ENCODE assay signal across 11 cellular contexts in the genomic region with DNA sequence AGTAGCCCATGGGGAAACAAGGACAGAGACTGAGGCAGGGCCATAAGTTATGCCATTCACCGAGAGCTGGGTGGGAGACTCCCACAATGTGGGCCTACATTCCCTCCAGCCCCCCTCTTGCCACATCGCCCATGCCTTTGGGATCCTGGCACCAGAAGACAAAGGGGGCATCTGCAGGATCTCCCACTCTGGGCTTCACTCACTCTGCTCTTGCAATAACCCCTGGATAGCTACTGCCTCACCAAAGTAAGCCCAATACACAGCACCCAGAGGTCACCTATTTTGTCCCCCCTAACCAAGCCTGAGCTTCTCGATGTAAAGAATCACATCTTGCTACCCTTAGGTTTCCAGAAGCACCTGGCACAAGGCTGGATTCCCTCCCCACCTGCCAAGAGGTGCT. TPM values are rescaled to one million over a fixed set of nuclear protein-coding genes. Genes with fewer than 3 reads are reported as not detected.
DNase-seq lines count a peak whose midpoint lies in the region; ATAC-seq and TF ChIP-seq lines count a peak whose summit lies in the region.
"Had no signal": no experiment of that assay in that cellular context is flagged by ENCODE, and none has a peak within 500 bp of the region (broad histone marks: within the 10 kb centered on the region; RNA-seq: fewer than 3 reads in every experiment).

No MANE protein-coding gene starts in this region.

- in situ Hi-C loops in IMR-90 (cut with MboI; ENCODE audit: low sequenced_read_pairs) = no loop called here

- peaks cover 19% of the 10 kb centered on the region for H3K36me3 Mint-ChIP-seq in effector memory CD8-positive, alpha-beta T cell (ENCODE audit: insufficient read depth)
- H3K36me3 Mint-ChIP-seq in nephron progenitor cell (ENCODE audit: low read depth) = peaks cover 26% of the 10 kb centered on the region
- no peaks in the 10 kb centered on the region for H3K36me3 Mint-ChIP-seq in MCF 10A (ENCODE audit: insufficient read depth, unreplicated experiment)
- H3K36me3 Mint-ChIP-seq: stimulated activated naive B cell treated with anti-CD40 and anti-IgM and Interleukin-4, amounts not matched to agents 10 μg/mL and 1 μg/mL and 100 μg/mL, for 72 hours had no signal

- H3K9me3 Mint-ChIP-seq in effector memory CD8-positive, alpha-beta T cell = no peaks in the 10 kb centered on the region
- H3K9me3 Mint-ChIP-seq in nephron progenitor cell (peaks cover 66% of the 10 kb centered on the region), MCF 10A (ENCODE audit: unreplicated experiment) (no peaks in the 10 kb centered on the region)
- H3K9me3 Mint-ChIP-seq: activated CD4-positive, alpha-beta T cell treated with anti-CD3 and anti-CD28 coated beads, Interleukin-2, amount 10 ng/mL, durations not matched to agents 24 days and 14 days; stimulated activated naive B cell treated with anti-CD40 and anti-IgM and Interleukin-4, amounts not matched to agents 10 μg/mL and 1 μg/mL and 100 μg/mL, for 72 hours had no signal

- H3K23ac ChIP-seq in IMR-90 (ENCODE audit: low read depth, low read length) = no peak overlapping the region

- H3K79me1 ChIP-seq in IMR-90 (ENCODE audit: low read depth in 1 of 2, low read length in 2 of 2) = no peaks in the 10 kb centered on the region

- no peak overlapping the region for H3K56ac ChIP-seq in IMR-90 (ENCODE audit: extremely low read depth, insufficient read depth, low read length)

- peak overlapping the region; percentile 86 to 91 for H3K27ac Mint-ChIP-seq in effector memory CD8-positive, alpha-beta T cell
- no peak overlapping the region for H3K27ac Mint-ChIP-seq in nephron progenitor cell
- no peak overlapping the region for H3K27ac Mint-ChIP-seq in MCF 10A (ENCODE audit: low read depth, unreplicated experiment)
- H3K27ac Mint-ChIP-seq: activated CD4-positive, alpha-beta T cell treated with anti-CD3 and anti-CD28 coated beads, Interleukin-2, amount 10 ng/mL, durations not matched to agents 24 days and 14 days; stimulated activated naive B cell treated with anti-CD40 and anti-IgM and Interleukin-4, amounts not matched to agents 10 μg/mL and 1 μg/mL and 100 μg/mL, for 72 hours had no signal

- peak overlapping the region; percentile 80 for H2AFZ ChIP-seq in IMR-90 (replicated peaks; ENCODE audit: low read length, poor library complexity)

- BruUV-seq in IMR-90 (replicated peaks; lab: Mats Ljungman, UMichigan) = no TSS peak
- no TSS peak for BruUV-seq in MCF 10A (replicated peaks; lab: Mats Ljungman, UMichigan)

- no peaks in the 10 kb centered on the region for H3K4me1 ChIP-seq in IMR-90 (ENCODE audit: control insufficient read depth, insufficient read depth, low read length)

- H2BK20ac ChIP-seq in IMR-90 (ENCODE audit: low read depth, low read length) = no peak overlapping the region

- H3K4me1 Mint-ChIP-seq in effector memory CD8-positive, alpha-beta T cell (ENCODE audit: low read depth in 2 of 2) = peaks cover 4 to 13% of the 10 kb centered on the region in 2 donors
- H3K4me1 Mint-ChIP-seq in nephron progenitor cell (peaks cover 29% of the 10 kb centered on the region), MCF 10A (ENCODE audit: insufficient read depth, unreplicated experiment) (no peaks in the 10 kb centered on the region)

- no peak for TF ChIP-seq POLR2A in IMR-90 (IDR thresholded peaks at IDR 0.05; ENCODE audit: low read depth, low read length)

- H2BK5ac ChIP-seq in IMR-90 (ENCODE audit: low read depth, low read length, poor library complexity, severe bottlenecking) = no peak overlapping the region

- no peak overlapping the region; a peak in 1 of 4 replicates for H4K8ac ChIP-seq in IMR-90 (ENCODE audit: low read depth in 2 of 2, low read length in 2 of 2)

- DNase-seq in AG04450 (ENCODE audit: low read depth, low spot score) (no peak), IMR-90 (no peak), nephron progenitor cell (no peak), NCI-H748 treated with DMSO at 0.1 percent for 48 hours (lab: John Stamatoyannopoulos, UW) (no peak), MCF 10A (ENCODE audit: unreplicated experiment) (no peak)
- no peak for DNase-seq in effector memory CD8-positive, alpha-beta T cell
- DNase-seq in stimulated activated CD8-positive, alpha-beta memory T cell treated with anti-CD3 and anti-CD28 coated beads, Interleukin-4, amount 100 ng/mL, for 48 hours = no peak

- CTCF ChIA-PET in AG04450 (lab: Charles Lee) (interaction anchor here (1.3 to 1.7 kb wide), 2 partner anchors 112 to 134 kb away, joined by 3 to 5 read pairs; no protein-coding TSS in a partner anchor), IMR-90 (lab: Yijun Ruan, JAX) (interaction anchor here (0.6 kb wide), 1 partner anchor 111 kb away, joined by 3 read pairs; no protein-coding TSS in a partner anchor), MCF 10A (lab: Yijun Ruan, JAX) (no interaction called here)

- H4K91ac ChIP-seq in IMR-90 (ENCODE audit: insufficient read depth, low read depth, low read length) = no peak overlapping the region

- H4K5ac ChIP-seq in IMR-90 (ENCODE audit: low read depth, low read length) = no peak overlapping the region

- H2BK15ac ChIP-seq in IMR-90 (ENCODE audit: low read depth, low read length) = no peak overlapping the region

- no peaks in the 10 kb centered on the region for H3K27me3 Mint-ChIP-seq in effector memory CD8-positive, alpha-beta T cell
- H3K27me3 Mint-ChIP-seq in nephron progenitor cell (ENCODE audit: low read depth, poor library complexity) (peaks cover 19% of the 10 kb centered on the region), MCF 10A (ENCODE audit: insufficient read depth, unreplicated experiment) (peaks cover 93% of the 10 kb centered on the region)

- H2AK5ac ChIP-seq in IMR-90 (ENCODE audit: low read depth, low read length) = no peak overlapping the region

- H2BK120ac ChIP-seq in IMR-90 (ENCODE audit: low read depth, low read length) = no peak overlapping the region

- TF ChIP-seq RAD21 in IMR-90 (IDR thresholded peaks at IDR 0.05; ENCODE audit: low read length) = no peak

- no peak overlapping the region for H3K14ac ChIP-seq in IMR-90 (replicated peaks; ENCODE audit: low read depth, low read length)

- peak overlapping the region; percentile 41 for H3K4me2 ChIP-seq in IMR-90 (ENCODE audit: low read depth, low read length)

- H3K9me1 ChIP-seq in IMR-90 (ENCODE audit: insufficient read depth, low read length) = no peaks in the 10 kb centered on the region

- H3K4me3 ChIP-seq in AG04450 (ENCODE audit: low read depth, low read length) = peak overlapping the region; percentile 45
- peak overlapping the region; percentile 27; the same call in 1 of the 2 replicates for H3K4me3 ChIP-seq in IMR-90 (ENCODE audit: insufficient read depth, low read depth, low read length)
- H3K4me3 ChIP-seq: GM12878 had no signal

- ATAC-seq in IMR-90 (ENCODE audit: low read depth) (no peak), HG03469 (IDR thresholded peaks at IDR 0.05; ENCODE audit: unreplicated experiment) (no peak)
- ATAC-seq in effector memory CD8-positive, alpha-beta T cell (replicated peaks) = no peak

- peak overlapping the region; percentile 74 to 83 for H3K4me3 Mint-ChIP-seq in effector memory CD8-positive, alpha-beta T cell
- H3K4me3 Mint-ChIP-seq in nephron progenitor cell (peak overlapping the region; percentile 84), MCF 10A (ENCODE audit: unreplicated experiment) (no peak overlapping the region)

- no CpG with 5 or more reads among the region's 3 CpGs for WGBS in IMR-90 (ENCODE audit: extremely low coverage in 2 of 2, insufficient read length in 1 of 2), 2 experiments

- intact Hi-C loops in IMR-90 (cut with micrococcal nuclease) (no loop called here), MCF 10A (cut with micrococcal nuclease) (no loop called here)

- no peaks in the 10 kb centered on the region for H3K36me3 ChIP-seq in IMR-90 (ENCODE audit: control insufficient read depth, insufficient read depth, low read length)

- H3K4ac ChIP-seq in IMR-90 (ENCODE audit: low read depth, low read length) = no peak overlapping the region

- no peak overlapping the region for H3K18ac ChIP-seq in IMR-90 (ENCODE audit: low read depth, low read length)

- dilution Hi-C loops in IMR-90 (cut with HindIII; ENCODE audit: low sequenced_read_pairs, unreplicated experiment) = no loop called here

- TF ChIP-seq CTCF in AG04450 (IDR thresholded peaks at IDR 0.05; ENCODE audit: low read depth, low read length) (no peak), IMR-90 (conservative IDR thresholded peaks at IDR 0.05; ENCODE audit: low read depth, low read length) (no peak), nephron progenitor cell (IDR thresholded peaks at IDR 0.05) (no peak), MCF 10A (IDR thresholded peaks at IDR 0.05; ENCODE audit: unreplicated experiment) (no peak)

- POLR2A ChIA-PET in AG04450 (lab: Yijun Ruan, JAX) (interaction anchor here (0.6 to 1.5 kb wide), 3 partner anchors 49 to 779 kb away, joined by 3 to 11 read pairs (median 7); partner anchors contain the start of gene PIN4), IMR-90 (lab: Charles Lee; ENCODE audit: unreplicated experiment) (no interaction called here), MCF 10A (lab: Yijun Ruan, JAX) (no interaction called here)

- H3K27ac ChIP-seq in AG04450 (ENCODE audit: low read depth, low read length) (no peak overlapping the region), IMR-90 (ENCODE audit: insufficient read depth, low read length) (no peak overlapping the region)

- no peak overlapping the region for H3K9ac ChIP-seq in IMR-90 (ENCODE audit: low read depth, low read length)

- H3K27me3 ChIP-seq in AG04450 (ENCODE audit: control insufficient read depth, insufficient read depth, low read length) = no peaks in the 10 kb centered on the region
- peaks cover 52% of the 10 kb centered on the region for H3K27me3 ChIP-seq in IMR-90 (ENCODE audit: control insufficient read depth, insufficient read depth, low read length)

- H2AK9ac ChIP-seq in IMR-90 (replicated peaks; ENCODE audit: low read depth, low read length, poor library complexity) = peak overlapping the region; percentile 26

- H3K9me3 ChIP-seq in AG04450 (ENCODE audit: control insufficient read depth, insufficient read depth, low read length) (no peaks in the 10 kb centered on the region), IMR-90 (ENCODE audit: control insufficient read depth, insufficient read depth, low read length) (peaks cover 4% of the 10 kb centered on the region; the same call in 1 of the 2 replicates)

- H4K20me1 ChIP-seq in IMR-90 (ENCODE audit: insufficient read depth, low read length) = no peaks in the 10 kb centered on the region

RNA-seq across cellular contexts. Expression of gene RTL5, which starts 0.7 kb away (rescaled TPM):
- polyA plus RNA-seq in AG04450 (2011; rRNA removed) (1.7 and 2.9 TPM in 2 replicates), IMR-90 (2012; rRNA removed) (1.9 and 2.5 TPM in 2 replicates)
- polyA minus RNA-seq in AG04450 (2011; rRNA and poly(A)+ RNA removed) = 5.0 and 5.1 TPM in 2 replicates
- total RNA-seq in IMR-90 (2012; rRNA removed) (0.56 and 0.90 TPM in 2 replicates), MCF 10A (2022) (not detected in 2 replicates)
- polyA plus RNA-seq in IMR-90 (2012; cell fraction: cytosol; rRNA removed) = 1.2 and 1.6 TPM in 2 replicates
- 4.5 and 6.5 TPM in 2 replicates for polyA plus RNA-seq in IMR-90 (2012; cell fraction: nucleus; rRNA removed; ENCODE audit: low replicate concordance)

RNA-seq across cellular contexts. Expression of gene PIN4, which starts 49.1 kb away (rescaled TPM):
- 13.1 and 16.9 TPM in 2 replicates for polyA plus RNA-seq in AG04450 (2011; rRNA removed)
- polyA minus RNA-seq in AG04450 (2011; rRNA and poly(A)+ RNA removed) = 3.0 and 3.2 TPM in 2 replicates
- 2.2 and 6.1 TPM in 2 replicates for total RNA-seq in IMR-90 (2012; rRNA removed)
- 18.2 and 20.9 TPM in 2 replicates for polyA plus RNA-seq in IMR-90 (2012; rRNA removed)
- polyA plus RNA-seq in IMR-90 (2012; cell fraction: cytosol; rRNA removed) = 1.7 and 2.7 TPM in 2 replicates
- polyA plus RNA-seq in IMR-90 (2012; cell fraction: nucleus; rRNA removed; ENCODE audit: low replicate concordance) = 0.45 and 4.8 TPM in 2 replicates
- total RNA-seq in MCF 10A (2022) = 7.0 and 7.6 TPM in 2 replicates

Comparison
In these comparisons a context has a peak if more than half of its experiments do, and no peak if none do; other contexts are left out.
1. H3K27ac Mint-ChIP-seq: peak in effector memory CD8-positive, alpha-beta T cell (2 of 2); none in nephron progenitor cell (single experiment) and MCF 10A (single experiment).